In the genomic region with DNA sequence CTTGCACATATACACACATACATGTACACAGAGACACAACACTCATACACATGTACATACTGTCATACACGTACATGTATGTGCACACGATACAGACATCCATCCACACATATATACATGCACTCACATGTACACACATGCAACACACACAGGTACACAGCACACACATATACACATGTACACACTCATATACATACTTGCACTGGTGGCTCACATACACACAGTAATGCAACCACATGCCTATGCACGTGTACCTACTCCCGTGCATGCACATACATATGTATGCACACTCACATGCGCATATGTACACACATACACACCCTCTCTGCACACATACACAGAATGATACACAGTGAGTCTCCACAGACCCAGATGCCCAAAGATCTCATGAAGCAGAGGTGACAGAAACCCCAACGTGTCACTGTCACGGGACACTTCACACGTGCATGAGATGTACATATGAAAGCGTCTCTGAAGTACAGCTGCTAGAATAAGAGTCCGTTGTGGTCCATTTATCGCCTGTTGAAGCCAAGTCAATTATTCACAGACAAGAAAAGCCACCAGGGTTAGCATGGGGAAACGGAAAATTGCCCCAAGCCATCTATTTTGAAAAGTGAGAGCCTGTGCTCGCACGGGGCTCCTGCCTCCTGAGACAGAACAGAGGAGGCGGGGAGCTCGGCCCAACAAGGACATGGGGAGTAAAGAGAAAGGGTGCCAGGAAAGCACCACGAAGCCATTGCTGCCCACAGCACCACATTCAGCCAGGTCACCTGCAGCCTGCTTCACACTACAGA, we compare ENCODE assay signal across 11 cellular contexts. TPM values are rescaled to one million over a fixed set of nuclear protein-coding genes. Genes with fewer than 3 reads are reported as not detected.
A peak's percentile ranks its signal among the peaks of the same experiment; 100 is the strongest.
DNase-seq lines count a peak whose midpoint lies in the region; ATAC-seq lines count a peak whose summit lies in the region.
"Had no signal": no experiment of that assay in that cellular context is flagged by ENCODE, and none has a peak within 500 bp of the region (broad histone marks: within the 10 kb centered on the region; RNA-seq: fewer than 3 reads in every experiment).

No MANE protein-coding gene starts in this region.

- POLR2A ChIA-PET in activated CD4-positive, alpha-beta T cell treated with anti-CD3 and anti-CD28 coated beads, Interleukin-2, amount 10 ng/mL, durations not matched to agents 7 days and 5 days (lab: Charles Lee): no interaction called here

- H3K4me1 Mint-ChIP-seq in naive B cell: peaks cover 75 to 93% (median 90%) of the 10 kb centered on the region in 3 donors
- H3K4me1 Mint-ChIP-seq in activated CD4-positive, alpha-beta T cell treated with anti-CD3 and anti-CD28 coated beads, Interleukin-2, amount 10 ng/mL, durations not matched to agents 7 days and 5 days: peaks cover 32% of the 10 kb centered on the region

- DNase-seq in naive B cell: peak; percentile 69
- no peak for DNase-seq in NCI-H2196 (lab: John Stamatoyannopoulos, UW; ENCODE audit: unreplicated experiment)
- DNase-seq in activated CD4-positive, alpha-beta T cell treated with anti-CD3 and anti-CD28 coated beads, Interleukin-2, amount 10 ng/mL, durations not matched to agents 7 days and 5 days: no peak
- no peak for DNase-seq in CD1c-positive myeloid dendritic cell (ENCODE audit: extremely low spot score)
- DNase-seq in T1000 (lab: John Stamatoyannopoulos, UW): no peak
- DNase-seq: IMR-90, OCI-M1 had no signal

- H3K27ac Mint-ChIP-seq in naive B cell: peak overlapping the region; percentile 57 to 100 (median 98)
- no peak overlapping the region for H3K27ac Mint-ChIP-seq in activated CD4-positive, alpha-beta T cell treated with anti-CD3 and anti-CD28 coated beads, Interleukin-2, amount 10 ng/mL, durations not matched to agents 7 days and 5 days

- no peaks in the 10 kb centered on the region for H3K36me3 Mint-ChIP-seq in naive B cell
- peaks cover 23% of the 10 kb centered on the region for H3K36me3 Mint-ChIP-seq in activated CD4-positive, alpha-beta T cell treated with anti-CD3 and anti-CD28 coated beads, Interleukin-2, amount 10 ng/mL, durations not matched to agents 7 days and 5 days (ENCODE audit: low read depth)

- no peaks in the 10 kb centered on the region for H3K27me3 Mint-ChIP-seq in naive B cell
- no peaks in the 10 kb centered on the region for H3K27me3 Mint-ChIP-seq in activated CD4-positive, alpha-beta T cell treated with anti-CD3 and anti-CD28 coated beads, Interleukin-2, amount 10 ng/mL, durations not matched to agents 7 days and 5 days

- H3K4me3 Mint-ChIP-seq in naive B cell: peak overlapping the region in 7 of 8 donors; percentile 34 to 80 (median 69)
- H3K4me3 Mint-ChIP-seq in activated CD4-positive, alpha-beta T cell treated with anti-CD3 and anti-CD28 coated beads, Interleukin-2, amount 10 ng/mL, durations not matched to agents 7 days and 5 days: no peak overlapping the region

- CTCF ChIA-PET in activated CD4-positive, alpha-beta T cell treated with anti-CD3 and anti-CD28 coated beads, Interleukin-2, amount 10 ng/mL, durations not matched to agents 7 days and 5 days (lab: Charles Lee): no interaction called here

- ATAC-seq in GM18867 (IDR thresholded peaks at IDR 0.05; ENCODE audit: unreplicated experiment) (peak; percentile 43), GM21717 (IDR thresholded peaks at IDR 0.05; ENCODE audit: unreplicated experiment) (peak; percentile 16), HG03378 (IDR thresholded peaks at IDR 0.05; ENCODE audit: unreplicated experiment) (peak; percentile 44), naive B cell (ENCODE audit: low read depth in 2 of 2) (peak; percentile 8 to 26)

- H3K9me3 Mint-ChIP-seq in naive B cell: peaks cover 0 to 1% (median 0%) of the 10 kb centered on the region in 7 donors
- H3K9me3 Mint-ChIP-seq in activated CD4-positive, alpha-beta T cell treated with anti-CD3 and anti-CD28 coated beads, Interleukin-2, amount 10 ng/mL, durations not matched to agents 7 days and 5 days: no peaks in the 10 kb centered on the region

RNA-seq across cellular contexts. Expression of a gene that starts 24.9 kb away (rescaled TPM):
- polyA plus RNA-seq in naive B cell (ENCODE audit: low read depth in 6 of 6): 10 to 100 TPM; 19.5 to 63.3 (median 52.7) TPM
- 10 to 100 TPM; 69.5 to 77.0 TPM for total RNA-seq in activated CD4-positive, alpha-beta T cell treated with anti-CD3 and anti-CD28 coated beads, Interleukin-2, amount 10 ng/mL, durations not matched to agents 7 days and 5 days

RNA-seq across cellular contexts. Expression of a gene that starts 53.6 kb away (rescaled TPM):
- polyA plus RNA-seq in naive B cell (ENCODE audit: low read depth in 6 of 6): under 1 TPM in 1 of 6 donors, not detected in 5; 0.09 TPM
- total RNA-seq in activated CD4-positive, alpha-beta T cell treated with anti-CD3 and anti-CD28 coated beads, Interleukin-2, amount 10 ng/mL, durations not matched to agents 7 days and 5 days: under 1 TPM in 1 of 2 experiments, not detected in 1; 0.08 TPM
- total RNA-seq: cardiac muscle cell, IMR-90 had no signal
- polyA plus RNA-seq: cardiac muscle cell, IMR-90 had no signal
